In the genomic region with DNA sequence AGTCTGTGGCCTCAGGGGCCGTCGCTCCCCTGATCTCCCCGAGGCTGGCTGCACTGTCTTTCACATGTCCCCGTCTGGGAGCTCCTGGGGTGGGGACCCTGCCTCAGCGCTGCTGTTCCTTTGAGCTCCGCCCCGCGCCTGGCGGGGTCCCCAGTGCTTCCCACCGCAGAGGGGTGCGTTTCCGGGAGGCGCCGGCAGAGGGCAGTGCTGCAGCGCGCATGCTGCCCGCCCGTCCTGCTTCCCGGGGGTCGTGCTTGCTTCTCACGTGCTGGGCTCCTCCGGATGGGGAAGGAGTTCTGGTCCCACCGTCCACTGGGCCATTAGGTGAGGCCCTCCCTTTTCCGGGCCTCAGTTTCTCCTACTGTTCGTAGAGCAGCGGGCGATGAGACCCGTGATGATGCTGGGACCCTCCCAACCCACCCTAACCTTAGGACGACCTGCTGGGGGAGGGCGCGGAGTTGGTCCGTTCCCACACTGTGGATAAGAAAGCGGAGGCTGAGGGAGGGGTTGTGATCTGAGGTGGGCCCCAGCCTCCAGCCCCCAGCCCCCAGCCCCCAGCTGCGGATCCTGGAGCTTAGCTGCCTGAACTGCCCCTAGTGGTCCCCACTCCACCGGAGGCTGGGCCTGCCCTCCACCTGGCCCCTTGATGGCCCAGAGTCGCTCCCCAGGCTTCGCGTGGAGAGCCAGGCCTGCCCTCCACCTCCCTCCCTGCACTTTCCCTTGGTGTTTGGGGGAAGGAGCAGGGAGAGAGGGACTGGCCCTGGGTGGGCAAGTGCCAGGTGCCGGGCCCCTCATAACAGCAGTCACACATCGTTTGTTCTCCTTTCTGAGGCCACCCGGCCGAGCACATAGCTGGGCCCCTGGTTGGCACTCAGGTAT, we compare ENCODE assay signal across 8 cellular contexts. TPM values are rescaled to one million over a fixed set of nuclear protein-coding genes. Genes with fewer than 3 reads are reported as not detected.
DNase-seq lines count a peak whose midpoint lies in the region; ATAC-seq, FAIRE-seq and TF ChIP-seq lines count a peak whose summit lies in the region.

No MANE protein-coding gene starts in this region.

- H3K27ac ChIP-seq in HepG2 (ENCODE audit: extremely low read length, insufficient read depth, low read length) (no peak overlapping the region), suprapubic skin (no peak overlapping the region)

- no peak overlapping the region for H3K4me2 ChIP-seq in HepG2 (ENCODE audit: low read depth, low read length)

- TF ChIP-seq POLR2A in HepG2 (IDR thresholded peaks at IDR 0.05; ENCODE audit: insufficient read depth in 1 of 2, low read depth in 2 of 2, low read length in 2 of 2) (no peak), suprapubic skin (IDR thresholded peaks at IDR 0.05) (no peak)

- no peak for TF ChIP-seq EP300 in HepG2 (IDR thresholded peaks at IDR 0.05; ENCODE audit: low read depth in 2 of 2, low read length in 2 of 2)
- no peak for TF ChIP-seq EP300 in HepG2 (CRISPR knock-in tag; IDR thresholded peaks at IDR 0.05; ENCODE audit: borderline replicate concordance)
- no peak for TF ChIP-seq EP300 in suprapubic skin (IDR thresholded peaks at IDR 0.05)

- peaks cover 12% of the 10 kb centered on the region; the same call in 1 of the 2 replicates for H4K20me1 ChIP-seq in HepG2 (ENCODE audit: insufficient read depth, low read length)

- TF ChIP-seq RAD21 in HepG2 (CRISPR knock-in tag; IDR thresholded peaks at IDR 0.05): peak; percentile 82

- no peaks in the 10 kb centered on the region for H3K79me2 ChIP-seq in HepG2 (ENCODE audit: insufficient read depth, low read length)

- H3K9me3 ChIP-seq in HepG2 (ENCODE audit: low read length) (no peaks in the 10 kb centered on the region), suprapubic skin (no peaks in the 10 kb centered on the region)

- H3K4me3 ChIP-seq in HepG2 (replicated peaks in 1 of 3; ENCODE audit: insufficient read depth in 1 of 3, low read depth in 2 of 3, low read length in 3 of 3) (no peak overlapping the region), suprapubic skin (no peak overlapping the region)

- in situ Hi-C loops in SK-MEL-5 (cut with HindIII; ENCODE audit: low pct_unique_long_range_greater_than_20kb, low sequenced_read_pairs) (no loop called here), HepG2 (cut with HindIII; ENCODE audit: extremely low pct_ligation_motif_present, low pct_unique_long_range_greater_than_20kb) (no loop called here)

- CTCF ChIA-PET in HepG2 (lab: Yijun Ruan, JAX; ENCODE audit: low intra/inter-chr PET ratio, low total read pairs): interaction anchor here (2.0 kb wide), 1 partner anchor 310 kb away, joined by 5 read pairs; no protein-coding TSS in a partner anchor

- TF ChIP-seq CTCF in HepG2 (CRISPR knock-in tag; IDR thresholded peaks at IDR 0.05) (peak; percentile 90), suprapubic skin (IDR thresholded peaks at IDR 0.05) (peak; percentile 46 to 97)

- FAIRE-seq in HepG2 (lab: Jason Lieb, UNC): no peak

- H3K27me3 ChIP-seq in HepG2 (ENCODE audit: control insufficient read depth in 1 of 2, insufficient read depth in 2 of 2, low read length in 2 of 2) (peaks cover 6 to 21% of the 10 kb centered on the region in 2 experiments), suprapubic skin (peaks cover 14% of the 10 kb centered on the region)

- POLR2A ChIA-PET in HepG2 (lab: Yijun Ruan, JAX): no interaction called here

- no peaks in the 10 kb centered on the region for H3K4me1 ChIP-seq in HepG2 (ENCODE audit: insufficient read depth, low read length)
- peaks cover 4% of the 10 kb centered on the region for H3K4me1 ChIP-seq in suprapubic skin

- peak; percentile 12 for DNase-seq in NK-92 treated with Interleukin-12 subunit alpha and Interleukin-12 subunit beta, amount 100 ng/mL, for 24 hours (lab: John Stamatoyannopoulos, UW)
- no peak for DNase-seq in NK-92 (lab: John Stamatoyannopoulos, UW; ENCODE audit: unreplicated experiment)
- DNase-seq in SK-MEL-5 (ENCODE audit: low read depth, low spot score): peak; percentile 37
- DNase-seq in astrocyte of the hippocampus (ENCODE audit: low read depth, low spot score): peak; percentile 47
- DNase-seq in HepG2 (ENCODE audit: low spot score): no peak
- DNase-seq in suprapubic skin (ENCODE audit: low spot score in 2 of 2): no peak
- DNase-seq in NOMO-1 treated with DMSO at 0.1 percent for 48 hours (lab: John Stamatoyannopoulos, UW; ENCODE audit: unreplicated experiment): no peak

- 6% methylated on average over 12 of the region's 42 CpGs for WGBS in HepG2 (ENCODE audit: low lambda C conversion rate)
- WGBS in suprapubic skin: 17% methylated on average over 37 of the region's 42 CpGs

- BruUV-seq in HepG2 (replicated peaks; lab: Mats Ljungman, UMichigan): no TSS peak

- H2AFZ ChIP-seq in HepG2 (ENCODE audit: low read length): no peak overlapping the region

- ATAC-seq in HepG2 (peak; percentile 79), HG03571 (IDR thresholded peaks at IDR 0.05; ENCODE audit: unreplicated experiment) (no peak)

- intact Hi-C loops in HepG2 (cut with micrococcal nuclease; ENCODE audit: unreplicated experiment): no loop called here

- H3K36me3 ChIP-seq in HepG2 (replicated peaks in 1 of 2; ENCODE audit: control insufficient read depth in 1 of 2, insufficient read depth in 2 of 2, low read length in 2 of 2) (no peaks in the 10 kb centered on the region), suprapubic skin (no peaks in the 10 kb centered on the region)

- no peak overlapping the region for H3K9ac ChIP-seq in HepG2 (ENCODE audit: insufficient read depth, low read depth, low read length)

TF ChIP-seq in HepG2, 621 proteins besides CTCF, POLR2A, EP300 and RAD21 (continues in another document):
- TF ChIP-seq SNAI1 (CRISPR knock-in tag; IDR thresholded peaks at IDR 0.05; ENCODE audit: borderline replicate concordance): no peak
- no peak for TF ChIP-seq RFX5 (IDR thresholded peaks at IDR 0.05; ENCODE audit: low read depth, low read length)
- TF ChIP-seq ZNF556 (CRISPR knock-in tag; IDR thresholded peaks at IDR 0.05; ENCODE audit: borderline replicate concordance): no peak
- TF ChIP-seq SMAD3 (CRISPR knock-in tag; IDR thresholded peaks at IDR 0.05): no peak

RNA-seq across cellular contexts. Expression of gene CPZ, which starts 15.3 kb away (rescaled TPM):
- total RNA-seq in SK-MEL-5 (2014; rRNA removed; shearing (Covaris generic)): not detected in 2 replicates
- not detected in 2 replicates for polyA plus RNA-seq in SK-MEL-5 (2015; cell fraction: cytosol; rRNA removed)
- not detected in 2 replicates for polyA plus RNA-seq in SK-MEL-5 (2015; cell fraction: nucleus; rRNA removed)
- 0.38 and 0.58 TPM in 2 replicates for total RNA-seq in HepG2 (2016; rRNA removed; fragmentation: Illumina TruSeq; extraction: Trizol)
- total RNA-seq in HepG2 (2016; cell fraction: cytosol; rRNA removed; fragmentation: Illumina TruSeq; extraction: Trizol; ENCODE audit: low read depth): not detected in 2 replicates
- 0.79 and 0.80 TPM in 2 replicates for total RNA-seq in HepG2 (2016; cell fraction: insoluble cytoplasmic fraction; rRNA removed; fragmentation: Illumina TruSeq; extraction: Trizol)
- total RNA-seq in HepG2 (2016; cell fraction: membrane; rRNA removed; fragmentation: Illumina TruSeq; extraction: Trizol): 0.31 and 0.65 TPM in 2 replicates
- total RNA-seq in HepG2 (2016; cell fraction: nucleus; rRNA removed; fragmentation: Illumina TruSeq; extraction: Trizol): 0.25 and 0.96 TPM in 2 replicates
- 0.60 and 0.61 TPM in 2 replicates for polyA plus RNA-seq in HepG2 (2011; rRNA removed)
- 0.49 and 0.76 TPM in 2 replicates for polyA plus RNA-seq in HepG2 (2011; cell fraction: cytosol; rRNA removed)
- 1.9 and 3.1 TPM in 2 replicates for polyA plus RNA-seq in HepG2 (2011; cell fraction: nucleus; rRNA removed)
- 0.36 and 1.1 TPM in 2 replicates for polyA plus RNA-seq in HepG2 (2012)
- 0.23 and 0.32 TPM in 2 replicates for polyA plus RNA-seq in HepG2 (2016; cell fraction: cytosol; fragmentation: Illumina TruSeq; extraction: Trizol; ENCODE audit: low read depth)
- 0.38 and 0.51 TPM in 2 replicates for polyA plus RNA-seq in HepG2 (2016; cell fraction: insoluble cytoplasmic fraction; fragmentation: Illumina TruSeq; extraction: Trizol; ENCODE audit: low read depth)
- polyA plus RNA-seq in HepG2 (2016; cell fraction: membrane; fragmentation: Illumina TruSeq; extraction: Trizol; ENCODE audit: low read depth): 0.31 and 0.38 TPM in 2 replicates
- 1.5 and 1.9 TPM in 2 replicates for polyA plus RNA-seq in HepG2 (2016; cell fraction: nucleus; fragmentation: Illumina TruSeq; extraction: Trizol; ENCODE audit: insufficient read depth, low read depth)
- 0.44 and 0.58 TPM in 2 replicates for polyA minus RNA-seq in HepG2 (2011; rRNA and poly(A)+ RNA removed; ENCODE audit: low replicate concordance)
- 0.79 TPM in 1 of 2 replicates, not detected in the other for polyA minus RNA-seq in HepG2 (2011; cell fraction: cytosol; rRNA and poly(A)+ RNA removed)
- 0.25 and 0.77 TPM in 2 replicates for polyA minus RNA-seq in HepG2 (2011; cell fraction: nucleus; rRNA and poly(A)+ RNA removed)
- total RNA-seq in suprapubic skin: 1 to 10 TPM in 3 of 4 donors, under 1 TPM in 1; 0.32 to 4.2 (median 2.1) TPM

RNA-seq across cellular contexts. Expression of gene GPR78, which starts 27.6 kb away (rescaled TPM):
- total RNA-seq in SK-MEL-5 (2014; rRNA removed; shearing (Covaris generic)): not detected in 2 replicates
- not detected in 2 replicates for polyA plus RNA-seq in SK-MEL-5 (2015; cell fraction: cytosol; rRNA removed)
- not detected in 2 replicates for polyA plus RNA-seq in SK-MEL-5 (2015; cell fraction: nucleus; rRNA removed)
- total RNA-seq in HepG2 (2016; rRNA removed; fragmentation: Illumina TruSeq; extraction: Trizol): 0.07 TPM in 1 of 2 replicates, not detected in the other
- not detected in 2 replicates for total RNA-seq in HepG2 (2016; cell fraction: cytosol; rRNA removed; fragmentation: Illumina TruSeq; extraction: Trizol; ENCODE audit: low read depth)
- total RNA-seq in HepG2 (2016; cell fraction: insoluble cytoplasmic fraction; rRNA removed; fragmentation: Illumina TruSeq; extraction: Trizol): not detected in 2 replicates
- 0.07 TPM in 1 of 2 replicates, not detected in the other for total RNA-seq in HepG2 (2016; cell fraction: membrane; rRNA removed; fragmentation: Illumina TruSeq; extraction: Trizol)
- 0.12 and 0.13 TPM in 2 replicates for total RNA-seq in HepG2 (2016; cell fraction: nucleus; rRNA removed; fragmentation: Illumina TruSeq; extraction: Trizol)
- polyA plus RNA-seq in HepG2 (2011; rRNA removed): 0.01 TPM in 1 of 2 replicates, not detected in the other
- not detected in 2 replicates for polyA plus RNA-seq in HepG2 (2011; cell fraction: cytosol; rRNA removed)
- polyA plus RNA-seq in HepG2 (2011; cell fraction: nucleus; rRNA removed): 0.10 and 0.13 TPM in 2 replicates
- polyA plus RNA-seq in HepG2 (2012): not detected in 2 replicates
- polyA plus RNA-seq in HepG2 (2016; cell fraction: cytosol; fragmentation: Illumina TruSeq; extraction: Trizol; ENCODE audit: low read depth): not detected in 2 replicates
- not detected in 2 replicates for polyA plus RNA-seq in HepG2 (2016; cell fraction: insoluble cytoplasmic fraction; fragmentation: Illumina TruSeq; extraction: Trizol; ENCODE audit: low read depth)
- polyA plus RNA-seq in HepG2 (2016; cell fraction: membrane; fragmentation: Illumina TruSeq; extraction: Trizol; ENCODE audit: low read depth): not detected in 2 replicates
- polyA plus RNA-seq in HepG2 (2016; cell fraction: nucleus; fragmentation: Illumina TruSeq; extraction: Trizol; ENCODE audit: insufficient read depth, low read depth): 0.16 TPM in 1 of 2 replicates, not detected in the other
- polyA minus RNA-seq in HepG2 (2011; rRNA and poly(A)+ RNA removed; ENCODE audit: low replicate concordance): 0.07 TPM in 1 of 2 replicates, not detected in the other
- polyA minus RNA-seq in HepG2 (2011; cell fraction: cytosol; rRNA and poly(A)+ RNA removed): not detected in 2 replicates
- 0.13 TPM in 1 of 2 replicates, not detected in the other for polyA minus RNA-seq in HepG2 (2011; cell fraction: nucleus; rRNA and poly(A)+ RNA removed)
- not detected for total RNA-seq in suprapubic skin

Comparison
In these comparisons a context has a peak if more than half of its experiments do, and no peak if none do; other contexts are left out.
1. DNase-seq: peak in NK-92 treated with Interleukin-12 subunit alpha and Interleukin-12 subunit beta, amount 100 ng/mL, for 24 hours (single experiment), SK-MEL-5 (single experiment) and astrocyte of the hippocampus (single experiment); none in NK-92 (single experiment), HepG2 (single experiment), suprapubic skin (0 of 2) and NOMO-1 treated with DMSO at 0.1 percent for 48 hours (single experiment).